In the genomic region with DNA sequence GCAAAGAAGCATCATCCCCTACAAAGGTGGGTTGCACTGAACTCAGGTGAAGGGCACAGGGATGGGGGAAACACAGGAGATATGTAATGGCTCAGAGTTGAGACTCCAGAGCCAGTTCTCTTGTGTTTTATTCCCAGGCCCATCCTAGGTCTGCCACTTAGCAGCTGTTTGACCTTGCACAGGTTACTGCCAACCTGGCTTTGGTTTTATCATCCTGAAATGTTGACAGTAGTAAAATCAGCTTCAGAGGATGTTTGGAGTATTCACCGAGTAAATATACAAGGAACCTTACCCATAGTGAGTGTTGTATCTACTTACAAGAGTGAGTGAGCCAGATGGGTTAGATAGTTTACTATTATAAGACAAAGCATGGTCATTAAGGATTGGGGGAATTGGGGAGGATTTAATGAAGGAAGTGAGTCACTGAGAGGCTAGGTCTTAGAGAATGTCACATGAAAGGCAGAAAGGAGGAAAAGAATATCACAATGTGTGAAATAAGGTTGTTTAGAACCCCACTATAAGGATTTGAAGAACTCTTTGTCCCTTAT, we compare ENCODE assay signal across 2 cellular contexts.
TF ChIP-seq lines count a peak whose summit lies in the region.

No MANE protein-coding gene starts in this region.

TF ChIP-seq in IMR-90, 13 proteins besides CTCF, POLR2A, EP300 and RAD21:
- TF ChIP-seq MAFK (IDR thresholded peaks at IDR 0.05; ENCODE audit: low read depth, low read length) (no peak), ELK1 (IDR thresholded peaks at IDR 0.05; ENCODE audit: borderline replicate concordance, low read depth, low read length) (no peak), BHLHE40 (IDR thresholded peaks at IDR 0.05; ENCODE audit: low read depth, low read length) (no peak), CHD1 (IDR thresholded peaks at IDR 0.05; ENCODE audit: low read depth, low read length) (no peak), MXI1 (IDR thresholded peaks at IDR 0.05; ENCODE audit: borderline replicate concordance, low read depth, low read length) (no peak), FOS (IDR thresholded peaks at IDR 0.05; ENCODE audit: low read depth, low read length) (no peak), SMC3 (IDR thresholded peaks at IDR 0.05; ENCODE audit: low read depth, low read length) (no peak), CEBPB (IDR thresholded peaks at IDR 0.05; ENCODE audit: low read depth, low read length) (no peak), NFE2L2 (IDR thresholded peaks at IDR 0.05; ENCODE audit: low read depth, low read length) (no peak)
- TF ChIP-seq, protein P1, sequence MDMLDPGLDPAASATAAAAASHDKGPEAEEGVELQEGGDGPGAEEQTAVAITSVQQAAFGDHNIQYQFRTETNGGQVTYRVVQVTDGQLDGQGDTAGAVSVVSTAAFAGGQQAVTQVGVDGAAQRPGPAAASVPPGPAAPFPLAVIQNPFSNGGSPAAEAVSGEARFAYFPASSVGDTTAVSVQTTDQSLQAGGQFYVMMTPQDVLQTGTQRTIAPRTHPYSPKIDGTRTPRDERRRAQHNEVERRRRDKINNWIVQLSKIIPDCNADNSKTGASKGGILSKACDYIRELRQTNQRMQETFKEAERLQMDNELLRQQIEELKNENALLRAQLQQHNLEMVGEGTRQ (IDR thresholded peaks at IDR 0.05; ENCODE audit: low read depth, low read length), result no peak

TF ChIP-seq in K562, 482 proteins besides CTCF, POLR2A, EP300 and RAD21:
- TF ChIP-seq ZBED1 (IDR thresholded peaks at IDR 0.05) (no peak), ZBTB5 (IDR thresholded peaks at IDR 0.05) (no peak), CAMTA2 (CRISPR knock-in tag; conservative IDR thresholded peaks at IDR 0.05) (no peak), HDAC8 (tag; IDR thresholded peaks at IDR 0.05) (no peak), SMARCE1 (IDR thresholded peaks at IDR 0.05) (no peak), ZNF347 (CRISPR knock-in tag; IDR thresholded peaks at IDR 0.05; ENCODE audit: low read depth) (no peak), KAT2B (IDR thresholded peaks at IDR 0.05; ENCODE audit: low read depth, low read length) (no peak), SMAD2 (IDR thresholded peaks at IDR 0.05; ENCODE audit: low read depth, low read length) (no peak), GATAD2A (IDR thresholded peaks at IDR 0.05) (no peak), RNF2 (IDR thresholded peaks at IDR 0.05) (no peak)
- TF ChIP-seq, protein P2, sequence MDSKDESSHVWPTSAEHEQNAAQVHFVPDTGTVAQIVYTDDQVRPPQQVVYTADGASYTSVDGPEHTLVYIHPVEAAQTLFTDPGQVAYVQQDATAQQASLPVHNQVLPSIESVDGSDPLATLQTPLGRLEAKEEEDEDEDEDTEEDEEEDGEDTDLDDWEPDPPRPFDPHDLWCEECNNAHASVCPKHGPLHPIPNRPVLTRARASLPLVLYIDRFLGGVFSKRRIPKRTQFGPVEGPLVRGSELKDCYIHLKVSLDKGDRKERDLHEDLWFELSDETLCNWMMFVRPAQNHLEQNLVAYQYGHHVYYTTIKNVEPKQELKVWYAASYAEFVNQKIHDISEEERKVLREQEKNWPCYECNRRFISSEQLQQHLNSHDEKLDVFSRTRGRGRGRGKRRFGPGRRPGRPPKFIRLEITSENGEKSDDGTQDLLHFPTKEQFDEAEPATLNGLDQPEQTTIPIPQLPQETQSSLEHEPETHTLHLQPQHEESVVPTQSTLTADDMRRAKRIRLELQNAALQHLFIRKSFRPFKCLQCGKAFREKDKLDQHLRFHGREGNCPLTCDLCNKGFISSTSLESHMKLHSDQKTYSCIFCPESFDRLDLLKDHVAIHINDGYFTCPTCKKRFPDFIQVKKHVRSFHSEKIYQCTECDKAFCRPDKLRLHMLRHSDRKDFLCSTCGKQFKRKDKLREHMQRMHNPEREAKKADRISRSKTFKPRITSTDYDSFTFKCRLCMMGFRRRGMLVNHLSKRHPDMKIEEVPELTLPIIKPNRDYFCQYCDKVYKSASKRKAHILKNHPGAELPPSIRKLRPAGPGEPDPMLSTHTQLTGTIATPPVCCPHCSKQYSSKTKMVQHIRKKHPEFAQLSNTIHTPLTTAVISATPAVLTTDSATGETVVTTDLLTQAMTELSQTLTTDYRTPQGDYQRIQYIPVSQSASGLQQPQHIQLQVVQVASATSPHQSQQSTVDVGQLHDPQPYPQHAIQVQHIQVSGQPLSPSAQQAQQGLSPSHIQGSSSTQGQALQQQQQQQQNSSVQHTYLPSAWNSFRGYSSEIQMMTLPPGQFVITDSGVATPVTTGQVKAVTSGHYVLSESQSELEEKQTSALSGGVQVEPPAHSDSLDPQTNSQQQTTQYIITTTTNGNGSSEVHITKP (IDR thresholded peaks at IDR 0.05; ENCODE audit: partially characterized antibody), result no peak
